In the genomic region with DNA sequence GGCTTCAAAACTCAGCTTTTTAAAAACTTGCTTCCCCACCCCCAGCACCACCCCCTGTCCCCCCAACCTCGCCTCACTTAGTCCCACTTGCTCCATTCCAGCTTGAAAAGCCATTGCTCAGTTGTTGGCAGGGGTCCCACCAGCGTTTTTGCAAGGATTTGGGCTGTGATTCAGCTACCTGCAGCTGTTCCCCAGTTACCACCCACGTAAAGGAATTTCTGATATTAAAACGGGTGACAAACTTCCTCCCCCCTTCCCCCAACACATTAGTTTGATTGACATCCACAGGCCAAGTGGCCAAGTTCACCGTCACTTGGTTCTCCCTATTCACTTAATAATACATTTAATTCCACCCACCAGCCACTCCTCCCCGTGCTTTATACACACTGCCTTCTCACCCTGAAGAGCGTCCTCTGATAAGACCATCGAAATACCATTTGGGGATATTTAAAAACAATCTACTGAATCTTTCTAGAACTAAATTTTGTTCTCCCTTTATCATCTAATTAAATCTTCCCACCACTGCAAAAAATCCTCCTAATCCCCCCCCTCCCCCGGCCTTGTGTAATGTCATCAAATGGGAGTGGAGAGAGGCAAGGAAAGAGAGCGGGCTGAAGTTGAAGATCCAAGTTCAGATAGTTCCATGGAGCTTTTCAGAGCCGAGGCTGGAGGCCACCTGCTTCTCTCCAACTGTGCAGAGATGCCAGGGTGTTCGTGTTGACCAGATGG, we compare ENCODE assay signal across 19 cellular contexts. TPM values are rescaled to one million over a fixed set of nuclear protein-coding genes. Genes with fewer than 3 reads are reported as not detected.
DNase-seq lines count a peak whose midpoint lies in the region; ATAC-seq, FAIRE-seq and TF ChIP-seq lines count a peak whose summit lies in the region.
"Had no signal": no experiment of that assay in that cellular context is flagged by ENCODE, and none has a peak within 500 bp of the region (broad histone marks: within the 10 kb centered on the region; RNA-seq: fewer than 3 reads in every experiment).

No MANE protein-coding gene starts in this region.

- H3K4me1 Mint-ChIP-seq in astrocyte (ENCODE audit: low read depth, unreplicated experiment): peaks cover 12% of the 10 kb centered on the region
- H3K4me1 Mint-ChIP-seq in nephron: peaks cover 42% of the 10 kb centered on the region
- H3K4me1 Mint-ChIP-seq in activated T-helper 2 cell treated with anti-CD3 and anti-CD28 coated beads, Interferon-gamma antibody, Interleukin-2, Interleukin-4, amounts not matched to agents 10 μg/mL and 5 μg/mL and 100 μg/mL, durations not matched to agents 14 hours and 24 hours and 36 hours (ENCODE audit: low read depth): no peaks in the 10 kb centered on the region
- H3K4me1 Mint-ChIP-seq: central memory CD8-positive, alpha-beta T cell; stimulated activated memory B cell treated with anti-CD40 and anti-IgM and Interleukin-4, amounts not matched to agents 10 μg/mL and 1 μg/mL and 100 μg/mL, for 72 hours had no signal

- H3K27me3 ChIP-seq in A673 (replicated peaks; ENCODE audit: insufficient read depth, low read depth, low read length, poor library complexity) (no peaks in the 10 kb centered on the region), astrocyte (ENCODE audit: insufficient read depth, low read length) (no peaks in the 10 kb centered on the region)

- H3K4me3 ChIP-seq in A673 (ENCODE audit: low read depth, low read length, poor library complexity, severe bottlenecking) (no peak overlapping the region), astrocyte (ENCODE audit: insufficient read depth, low read depth, low read length) (no peak overlapping the region)
- H3K4me3 ChIP-seq: gastroesophageal sphincter had no signal

- H3K27ac ChIP-seq in A673 (ENCODE audit: low read depth, low read length, poor library complexity, severe bottlenecking) (no peak overlapping the region), astrocyte (ENCODE audit: low read depth, low read length) (no peak overlapping the region)
- H3K27ac ChIP-seq: gastroesophageal sphincter had no signal

- H3K4me2 ChIP-seq in astrocyte (ENCODE audit: low read length): peak overlapping the region; percentile 58

- H3K27me3 Mint-ChIP-seq in astrocyte (ENCODE audit: low read depth, unreplicated experiment) (peaks cover 13% of the 10 kb centered on the region), nephron (ENCODE audit: low read depth) (peaks cover 30% of the 10 kb centered on the region)
- no peaks in the 10 kb centered on the region for H3K27me3 Mint-ChIP-seq in activated T-helper 2 cell treated with anti-CD3 and anti-CD28 coated beads, Interferon-gamma antibody, Interleukin-2, Interleukin-4, amounts not matched to agents 10 μg/mL and 5 μg/mL and 100 μg/mL, durations not matched to agents 14 hours and 24 hours and 36 hours (ENCODE audit: low read depth)
- H3K27me3 Mint-ChIP-seq: central memory CD8-positive, alpha-beta T cell had no signal

- no TSS peak for BruUV-seq in A673 (replicated peaks; lab: Mats Ljungman, UMichigan)

- no peak overlapping the region for H3K9ac ChIP-seq in astrocyte (ENCODE audit: low read length)

- H2AFZ ChIP-seq in astrocyte (ENCODE audit: low read depth, low read length): no peak overlapping the region

- no peak overlapping the region for H3K27ac Mint-ChIP-seq in astrocyte (ENCODE audit: unreplicated experiment)
- H3K27ac Mint-ChIP-seq in nephron: peak overlapping the region; percentile 3 to 75 (median 9)
- H3K27ac Mint-ChIP-seq in activated T-helper 2 cell treated with anti-CD3 and anti-CD28 coated beads, Interferon-gamma antibody, Interleukin-2, Interleukin-4, amounts not matched to agents 10 μg/mL and 5 μg/mL and 100 μg/mL, durations not matched to agents 14 hours and 24 hours and 36 hours: no peak overlapping the region
- H3K27ac Mint-ChIP-seq: stimulated activated memory B cell treated with anti-CD40 and anti-IgM and Interleukin-4, amounts not matched to agents 10 μg/mL and 1 μg/mL and 100 μg/mL, for 72 hours had no signal

- TF ChIP-seq CTCF in A673 (conservative IDR thresholded peaks at IDR 0.05; ENCODE audit: low read depth, low read length) (no peak), astrocyte (IDR thresholded peaks at IDR 0.05; ENCODE audit: insufficient read depth, low read depth, low read length) (no peak), nephron (IDR thresholded peaks at IDR 0.05; ENCODE audit: unreplicated experiment in 3 of 3) (no peak)

- H3K9me3 Mint-ChIP-seq in astrocyte (ENCODE audit: unreplicated experiment) (no peaks in the 10 kb centered on the region), nephron (peaks cover 1% of the 10 kb centered on the region)
- peaks cover 2% of the 10 kb centered on the region for H3K9me3 Mint-ChIP-seq in activated T-helper 2 cell treated with anti-CD3 and anti-CD28 coated beads, Interferon-gamma antibody, Interleukin-2, Interleukin-4, amounts not matched to agents 10 μg/mL and 5 μg/mL and 100 μg/mL, durations not matched to agents 14 hours and 24 hours and 36 hours

- ATAC-seq in GM19324 (IDR thresholded peaks at IDR 0.05; ENCODE audit: low FRiP score, unreplicated experiment): no peak
- ATAC-seq: gastroesophageal sphincter; stimulated activated memory B cell treated with anti-CD40 and anti-IgM and Interleukin-4, amounts not matched to agents 10 μg/mL and 1 μg/mL and 100 μg/mL, for 72 hours had no signal

- H3K4me1 ChIP-seq in A673 (ENCODE audit: insufficient read depth, low read length, poor library complexity, severe bottlenecking): peaks cover 25% of the 10 kb centered on the region
- peaks cover 20% of the 10 kb centered on the region for H3K4me1 ChIP-seq in astrocyte (ENCODE audit: insufficient read depth, low read length)
- H3K4me1 ChIP-seq: gastroesophageal sphincter had no signal

- no peaks in the 10 kb centered on the region for H3K79me2 ChIP-seq in astrocyte (ENCODE audit: insufficient read depth, low read length)

- no peak for FAIRE-seq in astrocyte (lab: Jason Lieb, UNC)

- no peaks in the 10 kb centered on the region for H3K36me3 Mint-ChIP-seq in astrocyte (ENCODE audit: low read depth, unreplicated experiment)
- H3K36me3 Mint-ChIP-seq in nephron (ENCODE audit: low read depth): no peaks in the 10 kb centered on the region
- H3K36me3 Mint-ChIP-seq in activated T-helper 2 cell treated with anti-CD3 and anti-CD28 coated beads, Interferon-gamma antibody, Interleukin-2, Interleukin-4, amounts not matched to agents 10 μg/mL and 5 μg/mL and 100 μg/mL, durations not matched to agents 14 hours and 24 hours and 36 hours (ENCODE audit: low read depth): no peaks in the 10 kb centered on the region
- H3K36me3 Mint-ChIP-seq: stimulated activated memory B cell treated with anti-CD40 and anti-IgM and Interleukin-4, amounts not matched to agents 10 μg/mL and 1 μg/mL and 100 μg/mL, for 72 hours had no signal

- CTCF ChIA-PET in A673 (lab: Charles Lee): no interaction called here
- CTCF ChIA-PET in HEK293T (lab: Yijun Ruan, JAX): no interaction called here

- peak; percentile 54 for DNase-seq in A673 (ENCODE audit: low spot score)
- DNase-seq in HEK293T (ENCODE audit: extremely low spot score): no peak
- peak; percentile 80 for DNase-seq in astrocyte (ENCODE audit: low read depth)
- DNase-seq in NCI-H2107 treated with DMSO at 0.1 percent for 48 hours (lab: John Stamatoyannopoulos, UW; ENCODE audit: unreplicated experiment): no peak
- no peak for DNase-seq in activated T-helper 2 cell treated with anti-CD3 and anti-CD28 coated beads, Interferon-gamma antibody, Interleukin-2, Interleukin-4, amounts not matched to agents 10 μg/mL and 5 μg/mL and 100 μg/mL, durations not matched to agents 14 hours and 24 hours and 36 hours (ENCODE audit: low spot score)
- DNase-seq: activated CD4-positive, alpha-beta T cell treated with anti-CD3 and anti-CD28 coated beads, Interleukin-2, amount 50 U/mL, for 4 hours; activated gamma-delta T cell; erythroblast; left cardiac atrium; midbrain; NCI-H187 treated with DMSO at 0.1 percent for 48 hours; Right ventricle myocardium superior had no signal

- H3K9me3 ChIP-seq in A673 (ENCODE audit: low read depth, low read length, poor library complexity, severe bottlenecking): no peaks in the 10 kb centered on the region
- H3K9me3 ChIP-seq in astrocyte (ENCODE audit: insufficient read depth, low read depth, low read length): no peaks in the 10 kb centered on the region
- H3K9me3 ChIP-seq: gastroesophageal sphincter had no signal

- intact Hi-C loops in A673 (cut with micrococcal nuclease; ENCODE audit: unreplicated experiment): no loop called here
- intact Hi-C loops in activated T-helper 2 cell treated with anti-CD3 and anti-CD28 coated beads, Interferon-gamma antibody, Interleukin-2, Interleukin-4, amounts not matched to agents 10 μg/mL and 5 μg/mL and 100 μg/mL, durations not matched to agents 14 hours and 24 hours and 36 hours (cut with micrococcal nuclease): no loop called here

- H4K20me1 ChIP-seq in astrocyte (ENCODE audit: insufficient read depth, low read length): no peaks in the 10 kb centered on the region

- H3K36me3 ChIP-seq in A673 (ENCODE audit: insufficient read depth, low read length, poor library complexity, severe bottlenecking) (no peaks in the 10 kb centered on the region), astrocyte (ENCODE audit: insufficient read depth, low read length) (no peaks in the 10 kb centered on the region)
- H3K36me3 ChIP-seq: gastroesophageal sphincter had no signal

- POLR2A ChIA-PET in A673 (lab: Charles Lee; ENCODE audit: low non-redundant PET): no interaction called here
- POLR2A ChIA-PET in HEK293T (lab: Yijun Ruan, JAX): no interaction called here

- no peak overlapping the region for H3K4me3 Mint-ChIP-seq in astrocyte (ENCODE audit: unreplicated experiment)
- H3K4me3 Mint-ChIP-seq in nephron: no peak overlapping the region
- H3K4me3 Mint-ChIP-seq in activated T-helper 2 cell treated with anti-CD3 and anti-CD28 coated beads, Interferon-gamma antibody, Interleukin-2, Interleukin-4, amounts not matched to agents 10 μg/mL and 5 μg/mL and 100 μg/mL, durations not matched to agents 14 hours and 24 hours and 36 hours (ENCODE audit: low read depth): no peak overlapping the region
- H3K4me3 Mint-ChIP-seq: central memory CD8-positive, alpha-beta T cell; stimulated activated memory B cell treated with anti-CD40 and anti-IgM and Interleukin-4, amounts not matched to agents 10 μg/mL and 1 μg/mL and 100 μg/mL, for 72 hours had no signal

TF ChIP-seq in HEK293T, 16 proteins besides CTCF, POLR2A, EP300 and RAD21 (continues in another document):
- TF ChIP-seq LEF1 (IDR thresholded peaks at IDR 0.05; ENCODE audit: borderline replicate concordance): no peak
- TF ChIP-seq ZNF384 (IDR thresholded peaks at IDR 0.05): no peak
- TF ChIP-seq CTBP1 (IDR thresholded peaks at IDR 0.05; ENCODE audit: borderline replicate concordance): no peak

RNA-seq across cellular contexts. Expression of gene SOX9, which starts 55.1 kb away (rescaled TPM):
- total RNA-seq in A673 (2021) (31.1 and 37.5 TPM in 2 replicates), astrocyte (33.8 and 37.7 TPM in 2 replicates)
- not detected in 2 replicates for total RNA-seq in activated T-helper 2 cell treated with anti-CD3 and anti-CD28 coated beads, Interferon-gamma antibody, Interleukin-2, Interleukin-4, amounts not matched to agents 10 μg/mL and 5 μg/mL and 100 μg/mL, durations not matched to agents 14 hours and 24 hours and 36 hours
- total RNA-seq: pulmonary artery endothelial cell; T-helper 1 cell treated with Interleukin-12 subunit alpha and Interleukin-12 subunit beta and Interleukin-4 antibody, amounts not matched to agents 30 ng/mL and 1 ng/mL, for 36 hours had no signal

Comparison
In these comparisons a context has a peak if more than half of its experiments do, and no peak if none do; other contexts are left out.
1. DNase-seq: peak in A673 (single experiment) and astrocyte (single experiment); none in HEK293T (single experiment), NCI-H2107 treated with DMSO at 0.1 percent for 48 hours (single experiment) and activated T-helper 2 cell treated with anti-CD3 and anti-CD28 coated beads, Interferon-gamma antibody, Interleukin-2, Interleukin-4, amounts not matched to agents 10 μg/mL and 5 μg/mL and 100 μg/mL, durations not matched to agents 14 hours and 24 hours and 36 hours (single experiment).
2. H3K27ac Mint-ChIP-seq: peak in nephron (3 of 3); none in astrocyte (single experiment) and activated T-helper 2 cell treated with anti-CD3 and anti-CD28 coated beads, Interferon-gamma antibody, Interleukin-2, Interleukin-4, amounts not matched to agents 10 μg/mL and 5 μg/mL and 100 μg/mL, durations not matched to agents 14 hours and 24 hours and 36 hours (single experiment).
3. RNA of gene SOX9, which starts 55.1 kb away (total RNA-seq): 33.8 to 37.7 TPM in astrocyte and 31.1 to 37.5 TPM in A673; not detected in activated T-helper 2 cell treated with anti-CD3 and anti-CD28 coated beads, Interferon-gamma antibody, Interleukin-2, Interleukin-4, amounts not matched to agents 10 μg/mL and 5 μg/mL and 100 μg/mL, durations not matched to agents 14 hours and 24 hours and 36 hours; every median in the first group is over 10 times any median in the second.